22 cellular contexts compared by ENCODE assay signal in the genomic region with DNA sequence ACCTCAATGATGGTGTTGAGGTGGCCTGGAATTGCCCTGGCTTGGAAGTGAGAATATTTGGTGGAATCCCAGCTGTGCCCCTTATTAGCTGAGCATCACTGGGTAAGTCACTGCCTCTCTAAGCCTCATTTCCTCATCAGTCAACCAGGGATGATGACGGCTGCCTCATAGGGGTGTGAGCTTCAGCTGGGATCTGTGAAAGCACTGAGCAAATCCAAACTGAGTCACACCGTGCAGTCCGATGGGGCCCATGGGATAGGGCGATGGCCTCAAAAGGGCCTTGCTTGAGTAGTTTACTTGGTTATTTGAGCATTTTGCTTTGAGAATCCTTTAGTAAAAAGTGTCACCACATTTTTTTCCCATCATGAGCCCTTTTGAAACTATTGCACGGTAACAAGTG. TPM values are rescaled to one million over a fixed set of nuclear protein-coding genes. Genes with fewer than 3 reads are reported as not detected.
"Had no signal": no experiment of that assay in that cellular context is flagged by ENCODE, and none has a peak within 500 bp of the region (broad histone marks: within the 10 kb centered on the region; RNA-seq: fewer than 3 reads in every experiment).

No MANE protein-coding gene starts in this region.

- H3K4me2 ChIP-seq: hepatocyte, smooth muscle cell had no signal

- H3K79me2 ChIP-seq: hepatocyte had no signal

- H3K27me3 ChIP-seq: adrenal gland, body of pancreas, cardiac muscle cell, esophagus muscularis mucosa, gastrocnemius medialis, hepatocyte, sigmoid colon, SJSA1, tibial nerve had no signal

- H2AFZ ChIP-seq: hepatocyte had no signal

- DNase-seq: activated CD4-positive, alpha-beta T cell treated with anti-CD3 and anti-CD28 coated beads, Interleukin-2, amount 50 U/mL, for 1 hour; activated CD8-positive, alpha-beta T cell treated with anti-CD3 and anti-CD28 coated beads for 36 hours; activated naive CD4-positive, alpha-beta T cell treated with anti-CD3 and anti-CD28 coated beads for 36 hours; activated naive CD8-positive, alpha-beta T cell treated with anti-CD3 and anti-CD28 coated beads for 36 hours; activated T-cell treated with anti-CD3 and anti-CD28 coated beads, Interleukin-2, amount 50 U/mL, for 48 hours; adrenal gland; body of pancreas; gastrocnemius medialis; glutamatergic neuron; islet precursor cell; left cardiac atrium; sigmoid colon; stimulated activated CD4-positive, alpha-beta T cell treated with anti-CD3 and anti-CD28 coated beads, Interleukin-15, amount 100 ng/mL, for 24 hours; stimulated activated naive CD4-positive, alpha-beta T cell; T-helper 2 cell had no signal

- H3K4me1 ChIP-seq: adrenal gland, esophagus muscularis mucosa, gastrocnemius medialis, sigmoid colon, SJSA1 had no signal

- H3K27ac ChIP-seq: adrenal gland, body of pancreas, cardiac muscle cell, esophagus muscularis mucosa, gastrocnemius medialis, hepatocyte, sigmoid colon, SJSA1, tibial nerve had no signal

- H3K4me3 ChIP-seq: adrenal gland, body of pancreas, cardiac muscle cell, esophagus muscularis mucosa, gastrocnemius medialis, hepatocyte, sigmoid colon, SJSA1, smooth muscle cell, tibial nerve had no signal

- H3K36me3 ChIP-seq: adrenal gland, cardiac muscle cell, esophagus muscularis mucosa, sigmoid colon, SJSA1 had no signal

- H3K9me3 ChIP-seq: adrenal gland, esophagus muscularis mucosa, gastrocnemius medialis, sigmoid colon, SJSA1 had no signal

RNA-seq across cellular contexts. Expression of gene SLC22A1, which starts 1.1 kb away (rescaled TPM):
- total RNA-seq: activated naive CD4-positive, alpha-beta T cell treated with anti-CD3 and anti-CD28 coated beads for 36 hours; SJSA1; temporal lobe had no signal
